Comparison of ENCODE assay signal across 10 cellular contexts in genomic region chr4:2763511-2763967, GRCh38. TPM values are rescaled to one million over a fixed set of nuclear protein-coding genes. Genes with fewer than 3 reads are reported as not detected.
A peak's percentile ranks its signal among the peaks of the same experiment; 100 is the strongest.
DNase-seq lines count a peak whose midpoint lies in the region; ATAC-seq and TF ChIP-seq lines count a peak whose summit lies in the region.
"Had no signal": no experiment of that assay in that cellular context is flagged by ENCODE, and none has a peak within 500 bp of the region (broad histone marks: within the 10 kb centered on the region; RNA-seq: fewer than 3 reads in every experiment).

No MANE protein-coding gene starts in this region.

- peaks cover 32% of the 10 kb centered on the region for H3K4me1 ChIP-seq in mucosa of stomach (ENCODE audit: control insufficient read depth, insufficient read depth, low read length)
- no peaks in the 10 kb centered on the region for H3K4me1 ChIP-seq in vagina
- H3K4me1 ChIP-seq: SJSA1 had no signal

- no peak for ATAC-seq in GM19463 (IDR thresholded peaks at IDR 0.05; ENCODE audit: unreplicated experiment)

- intact Hi-C loops in vagina (cut with DNase I), result loop anchor here (10.0 kb wide), 1 partner anchor 81 kb away; the partner anchor contains the start of gene ADD1

- peaks cover 35% of the 10 kb centered on the region for H3K27me3 Mint-ChIP-seq in activated naive CD4-positive, alpha-beta T cell treated with anti-CD3 and anti-CD28 coated beads, Interleukin-2, amount 10 ng/mL, durations not matched to agents 7 days and 5 days

- peak overlapping the region; percentile 71 for H3K4me3 Mint-ChIP-seq in activated naive CD4-positive, alpha-beta T cell treated with anti-CD3 and anti-CD28 coated beads, Interleukin-2, amount 10 ng/mL, durations not matched to agents 7 days and 5 days

- H3K4me1 Mint-ChIP-seq in activated naive CD4-positive, alpha-beta T cell treated with anti-CD3 and anti-CD28 coated beads, Interleukin-2, amount 10 ng/mL, durations not matched to agents 7 days and 5 days, result peaks cover 12% of the 10 kb centered on the region

- no peaks in the 10 kb centered on the region for H3K9me3 Mint-ChIP-seq in activated naive CD4-positive, alpha-beta T cell treated with anti-CD3 and anti-CD28 coated beads, Interleukin-2, amount 10 ng/mL, durations not matched to agents 7 days and 5 days

- no peaks in the 10 kb centered on the region for H3K9me3 ChIP-seq in mucosa of stomach (ENCODE audit: control insufficient read depth, low read length)
- no peaks in the 10 kb centered on the region for H3K9me3 ChIP-seq in vagina
- H3K9me3 ChIP-seq: SJSA1 had no signal

- CTCF ChIA-PET in activated naive CD4-positive, alpha-beta T cell treated with anti-CD3 and anti-CD28 coated beads, Interleukin-2, amount 10 ng/mL, durations not matched to agents 7 days and 5 days (lab: Charles Lee), result interaction anchor here (0.9 to 2.5 kb wide), 15 partner anchors 10 to 191 kb away, joined by 3 to 16 read pairs (median 3); no protein-coding TSS in a partner anchor

- H3K9ac ChIP-seq in mucosa of stomach (ENCODE audit: low read length), result peak overlapping the region; percentile 57

- TF ChIP-seq POLR2A in vagina (IDR thresholded peaks at IDR 0.05), result no peak

- no peaks in the 10 kb centered on the region for H3K36me3 Mint-ChIP-seq in activated naive CD4-positive, alpha-beta T cell treated with anti-CD3 and anti-CD28 coated beads, Interleukin-2, amount 10 ng/mL, durations not matched to agents 7 days and 5 days

- no peak overlapping the region for H3K27ac Mint-ChIP-seq in activated naive CD4-positive, alpha-beta T cell treated with anti-CD3 and anti-CD28 coated beads, Interleukin-2, amount 10 ng/mL, durations not matched to agents 7 days and 5 days

- peak overlapping the region; percentile 41 to 81 for H3K27ac ChIP-seq in coronary artery
- peak overlapping the region; percentile 65 for H3K27ac ChIP-seq in vagina
- H3K27ac ChIP-seq: SJSA1 had no signal

- no peak for DNase-seq in activated naive CD4-positive, alpha-beta T cell treated with anti-CD3 and anti-CD28 coated beads, Interleukin-2, amount 10 ng/mL, durations not matched to agents 7 days and 5 days
- DNase-seq in activated naive CD4-positive, alpha-beta T cell (lab: John Stamatoyannopoulos, UW), result no peak
- DNase-seq in coronary artery (ENCODE audit: low spot score) (no peak), vagina (ENCODE audit: extremely low spot score in 2 of 2) (peak in 1 of 2 donors; percentile 88), NCI-H1105 treated with DMSO at 0.1 percent for 48 hours (lab: John Stamatoyannopoulos, UW) (no peak), NCI-H2227 treated with DMSO at 0.1 percent for 48 hours (lab: John Stamatoyannopoulos, UW) (no peak)
- DNase-seq: DMS 273 treated with DMSO at 0.1 percent for 48 hours had no signal

- H3K4me3 ChIP-seq in coronary artery (peak overlapping the region; percentile 72), mucosa of stomach (ENCODE audit: low read length) (no peak overlapping the region), vagina (peak overlapping the region; percentile 46 to 56)

- H3K27me3 ChIP-seq in mucosa of stomach (ENCODE audit: control insufficient read depth, insufficient read depth, low read length) (no peaks in the 10 kb centered on the region), vagina (no peaks in the 10 kb centered on the region)
- H3K27me3 ChIP-seq: SJSA1 had no signal

- H3K36me3 ChIP-seq in mucosa of stomach (ENCODE audit: control insufficient read depth, insufficient read depth, low read length) (no peaks in the 10 kb centered on the region), vagina (no peaks in the 10 kb centered on the region)
- H3K36me3 ChIP-seq: SJSA1 had no signal

- no peak for TF ChIP-seq CTCF in coronary artery (IDR thresholded peaks at IDR 0.05)
- TF ChIP-seq CTCF in vagina (IDR thresholded peaks at IDR 0.05), result no peak

RNA-seq across cellular contexts. Expression of gene TNIP2, which starts 7.4 kb away (rescaled TPM):
- 57.0 TPM for total RNA-seq in vagina

RNA-seq across cellular contexts. Expression of gene SH3BP2, which starts 29.3 kb away (rescaled TPM):
- total RNA-seq in vagina, result 102 TPM
